In genomic region chr1:169891539-169891885, GRCh38 we compare ENCODE assay signal across 9 cellular contexts. TPM values are rescaled to one million over a fixed set of nuclear protein-coding genes. Genes with fewer than 3 reads are reported as not detected.
DNase-seq lines count a peak whose midpoint lies in the region; ATAC-seq and TF ChIP-seq lines count a peak whose summit lies in the region.
"Had no signal": no experiment of that assay in that cellular context is flagged by ENCODE, and none has a peak within 500 bp of the region (broad histone marks: within the 10 kb centered on the region; RNA-seq: fewer than 3 reads in every experiment).

No MANE protein-coding gene starts in this region.

- ATAC-seq in activated naive CD8-positive, alpha-beta T cell treated with anti-CD3 and anti-CD28 coated beads, Interleukin-2, amount 10 ng/mL, durations not matched to agents 7 days and 5 days (ENCODE audit: low read depth): no peak
- ATAC-seq in upper lobe of right lung (no peak), HG03280 (IDR thresholded peaks at IDR 0.05; ENCODE audit: unreplicated experiment) (no peak), GM18517 (IDR thresholded peaks at IDR 0.05; ENCODE audit: unreplicated experiment) (no peak)
- ATAC-seq: sciatic nerve had no signal

- no peak overlapping the region for H4K8ac ChIP-seq in mesenchymal stem cell (ENCODE audit: low read length)

- H2AFZ ChIP-seq in mesenchymal stem cell (ENCODE audit: low read depth, low read length): no peak overlapping the region

- DNase-seq in activated naive CD4-positive, alpha-beta T cell treated with anti-CD3 and anti-CD28 coated beads, Interleukin-2, amount 50 U/mL, for 16 hours: no peak
- DNase-seq in activated naive CD8-positive, alpha-beta T cell treated with anti-CD3 and anti-CD28 coated beads, Interleukin-2, amount 10 ng/mL, durations not matched to agents 7 days and 5 days: no peak
- peak; percentile 14 for DNase-seq in mesenchymal stem cell
- no peak for DNase-seq in upper lobe of right lung
- DNase-seq in NCI-H82 (lab: John Stamatoyannopoulos, UW): no peak

- H3K27me3 ChIP-seq in mesenchymal stem cell (ENCODE audit: control insufficient read depth in 1 of 2, insufficient read depth in 1 of 2, low read length in 2 of 2) (no peaks in the 10 kb centered on the region), upper lobe of right lung (no peaks in the 10 kb centered on the region)

- H3K9me3 Mint-ChIP-seq in activated naive CD4-positive, alpha-beta T cell treated with anti-CD3 and anti-CD28 coated beads, Interleukin-2, amount 50 U/mL, for 24 hours: no peaks in the 10 kb centered on the region
- no peaks in the 10 kb centered on the region for H3K9me3 Mint-ChIP-seq in activated naive CD8-positive, alpha-beta T cell treated with anti-CD3 and anti-CD28 coated beads, Interleukin-2, amount 10 ng/mL, durations not matched to agents 7 days and 5 days

- POLR2A ChIA-PET in activated naive CD8-positive, alpha-beta T cell treated with anti-CD3 and anti-CD28 coated beads, Interleukin-2, amount 10 ng/mL, durations not matched to agents 7 days and 5 days (lab: Charles Lee): interaction anchor here (1.0 to 5.2 kb wide), 7 partner anchors 10 to 523 kb away, joined by 3 to 45 read pairs (median 4); partner anchors contain the start of genes BLZF1, KIFAP3, METTL18 and NME7

- H3K27ac ChIP-seq in mesenchymal stem cell (ENCODE audit: low read length, poor library complexity, severe bottlenecking) (peak overlapping the region; percentile 30), upper lobe of right lung (peak overlapping the region; percentile 28)

- no peak overlapping the region for H4K91ac ChIP-seq in mesenchymal stem cell (ENCODE audit: low read length)

- H3K23ac ChIP-seq in mesenchymal stem cell (ENCODE audit: low read length in 2 of 2): no peak overlapping the region

- H3K4me1 Mint-ChIP-seq in activated naive CD4-positive, alpha-beta T cell treated with anti-CD3 and anti-CD28 coated beads, Interleukin-2, amount 50 U/mL, for 24 hours: peaks cover 52% of the 10 kb centered on the region
- H3K4me1 Mint-ChIP-seq in activated naive CD8-positive, alpha-beta T cell treated with anti-CD3 and anti-CD28 coated beads, Interleukin-2, amount 10 ng/mL, durations not matched to agents 7 days and 5 days: peaks cover 44% of the 10 kb centered on the region

- H3K9me3 ChIP-seq in mesenchymal stem cell (ENCODE audit: control insufficient read depth, low read length) (no peaks in the 10 kb centered on the region), upper lobe of right lung (no peaks in the 10 kb centered on the region)

- H3K4ac ChIP-seq in mesenchymal stem cell (ENCODE audit: low read depth in 1 of 2, low read length in 2 of 2): no peak overlapping the region

- H3K14ac ChIP-seq in mesenchymal stem cell (ENCODE audit: low read length in 2 of 2): no peak overlapping the region

- peaks cover 10% of the 10 kb centered on the region for H3K36me3 Mint-ChIP-seq in activated naive CD4-positive, alpha-beta T cell treated with anti-CD3 and anti-CD28 coated beads, Interleukin-2, amount 50 U/mL, for 24 hours
- H3K36me3 Mint-ChIP-seq in activated naive CD8-positive, alpha-beta T cell treated with anti-CD3 and anti-CD28 coated beads, Interleukin-2, amount 10 ng/mL, durations not matched to agents 7 days and 5 days: peaks cover 18% of the 10 kb centered on the region

- H2BK15ac ChIP-seq in mesenchymal stem cell (ENCODE audit: low read depth, poor library complexity, severe bottlenecking): no peak overlapping the region

- H3K27me3 Mint-ChIP-seq in activated naive CD4-positive, alpha-beta T cell treated with anti-CD3 and anti-CD28 coated beads, Interleukin-2, amount 50 U/mL, for 24 hours: no peaks in the 10 kb centered on the region
- H3K27me3 Mint-ChIP-seq in activated naive CD8-positive, alpha-beta T cell treated with anti-CD3 and anti-CD28 coated beads, Interleukin-2, amount 10 ng/mL, durations not matched to agents 7 days and 5 days: peaks cover 4% of the 10 kb centered on the region

- peak overlapping the region; percentile 87 for H3K4me3 Mint-ChIP-seq in activated naive CD4-positive, alpha-beta T cell treated with anti-CD3 and anti-CD28 coated beads, Interleukin-2, amount 50 U/mL, for 24 hours
- H3K4me3 Mint-ChIP-seq in activated naive CD8-positive, alpha-beta T cell treated with anti-CD3 and anti-CD28 coated beads, Interleukin-2, amount 10 ng/mL, durations not matched to agents 7 days and 5 days: peak overlapping the region; percentile 95

- WGBS in mesenchymal stem cell: no CpG with 5 or more reads among the region's 2 CpGs

- intact Hi-C loops in upper lobe of right lung (cut with DNase I): no loop called here

- no peak overlapping the region for H3K18ac ChIP-seq in mesenchymal stem cell (ENCODE audit: low read depth in 1 of 2, low read length in 2 of 2)

- no peak overlapping the region for H2BK12ac ChIP-seq in mesenchymal stem cell (ENCODE audit: low read length in 2 of 2)

- H3K27ac Mint-ChIP-seq in activated naive CD4-positive, alpha-beta T cell treated with anti-CD3 and anti-CD28 coated beads, Interleukin-2, amount 50 U/mL, for 24 hours: peak overlapping the region; percentile 89
- peak overlapping the region; percentile 80 for H3K27ac Mint-ChIP-seq in activated naive CD8-positive, alpha-beta T cell treated with anti-CD3 and anti-CD28 coated beads, Interleukin-2, amount 10 ng/mL, durations not matched to agents 7 days and 5 days

- H3K4me3 ChIP-seq in mesenchymal stem cell (ENCODE audit: insufficient read depth in 1 of 2, low read depth in 1 of 2, low read length in 2 of 2): no peak overlapping the region
- H3K4me3 ChIP-seq in upper lobe of right lung: no peak overlapping the region

- TF ChIP-seq CTCF in upper lobe of right lung (IDR thresholded peaks at IDR 0.05): no peak

- H3K79me1 ChIP-seq in mesenchymal stem cell (replicated peaks; ENCODE audit: low read length, poor library complexity, severe bottlenecking): peaks cover 5% of the 10 kb centered on the region

- no peak overlapping the region for H3K9ac ChIP-seq in mesenchymal stem cell (ENCODE audit: low read length)

- no peak overlapping the region for H2BK120ac ChIP-seq in mesenchymal stem cell (ENCODE audit: low read depth, low read length)

- peaks cover 3% of the 10 kb centered on the region for H3K4me1 ChIP-seq in mesenchymal stem cell (ENCODE audit: control insufficient read depth, insufficient read depth, low read depth, low read length)
- H3K4me1 ChIP-seq in upper lobe of right lung: peaks cover 27% of the 10 kb centered on the region

- peak overlapping the region; percentile 35 for H3K4me2 ChIP-seq in mesenchymal stem cell (ENCODE audit: low read length, poor library complexity, severe bottlenecking)

- H2AK5ac ChIP-seq in mesenchymal stem cell (ENCODE audit: low read length, severe bottlenecking): no peak overlapping the region

- H2BK5ac ChIP-seq in mesenchymal stem cell (ENCODE audit: low read depth, low read length, poor library complexity, severe bottlenecking): no peak overlapping the region

- H3K36me3 ChIP-seq in mesenchymal stem cell (ENCODE audit: control insufficient read depth in 1 of 2, insufficient read depth in 2 of 2, low read depth in 1 of 2, low read length in 2 of 2) (peaks cover 0 to 25% of the 10 kb centered on the region in 2 experiments), upper lobe of right lung (peaks cover 23% of the 10 kb centered on the region)

RNA-seq across cellular contexts. Expression of gene SCYL3, which starts 2.2 kb away (rescaled TPM):
- total RNA-seq in activated naive CD8-positive, alpha-beta T cell treated with anti-CD3 and anti-CD28 coated beads, Interleukin-2, amount 10 ng/mL, durations not matched to agents 7 days and 5 days: 10 to 100 TPM; 15.6 to 19.2 TPM
- 3.4 TPM for polyA plus RNA-seq in mesenchymal stem cell (2013, experiment 1 of 2)
- 3.4 TPM for polyA plus RNA-seq in mesenchymal stem cell (2013, experiment 2 of 2)
- 12.0 TPM for total RNA-seq in upper lobe of right lung
